ENCODE assay signal across 14 cellular contexts in the genomic region with DNA sequence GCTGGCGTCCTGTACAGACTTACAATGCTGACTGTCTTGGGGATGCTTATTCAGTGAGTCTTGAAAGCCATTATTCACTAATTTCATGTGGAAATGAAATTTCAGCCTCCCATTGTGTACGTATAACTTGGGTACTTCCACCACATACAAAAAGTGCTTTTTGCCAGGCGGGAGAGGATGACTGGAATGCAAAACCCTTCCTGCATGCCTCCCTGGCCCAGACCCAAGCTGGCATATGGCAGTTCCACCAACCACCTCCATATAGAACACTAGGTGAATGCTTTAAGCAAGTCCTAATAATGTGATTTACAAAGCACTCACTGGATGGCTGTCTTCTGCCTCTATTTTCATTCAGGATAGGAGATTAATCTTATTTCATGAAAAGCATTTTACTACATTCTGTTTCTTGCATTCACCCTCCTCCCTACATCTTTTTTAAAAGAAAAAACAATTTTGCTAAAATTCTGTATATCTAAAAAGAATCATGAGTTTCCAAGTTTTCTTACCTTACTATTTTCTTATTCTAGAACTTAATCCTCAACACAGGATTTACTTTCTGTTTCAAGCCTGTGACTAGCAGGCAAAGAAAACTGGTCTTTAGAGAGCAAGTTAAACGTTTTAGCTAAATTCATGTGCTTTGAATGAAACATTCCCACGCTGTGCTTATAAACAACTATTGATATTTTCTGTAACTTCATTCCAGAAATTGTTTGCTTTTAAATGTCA.
A peak's percentile ranks its signal among the peaks of the same experiment; 100 is the strongest.
DNase-seq lines count a peak whose midpoint lies in the region; ATAC-seq and TF ChIP-seq lines count a peak whose summit lies in the region.
"Had no signal": no experiment of that assay in that cellular context is flagged by ENCODE, and none has a peak within 500 bp of the region (broad histone marks: within the 10 kb centered on the region; RNA-seq: fewer than 3 reads in every experiment).

No MANE protein-coding gene starts in this region.

- no peak overlapping the region for H3K23ac ChIP-seq in mesenchymal stem cell (ENCODE audit: low read length in 2 of 2)

- H2BK15ac ChIP-seq in mesenchymal stem cell (ENCODE audit: low read depth, poor library complexity, severe bottlenecking): no peak overlapping the region

- peaks cover 2% of the 10 kb centered on the region for H3K4me1 ChIP-seq in mesenchymal stem cell (ENCODE audit: control insufficient read depth, insufficient read depth, low read depth, low read length)
- no peaks in the 10 kb centered on the region for H3K4me1 ChIP-seq in psoas muscle
- H3K4me1 ChIP-seq: ascending aorta had no signal

- peak overlapping the region; percentile 3 for H3K4me2 ChIP-seq in mesenchymal stem cell (ENCODE audit: low read length, poor library complexity, severe bottlenecking)

- no peak overlapping the region for H4K91ac ChIP-seq in mesenchymal stem cell (ENCODE audit: low read length)

- H2AFZ ChIP-seq in mesenchymal stem cell (ENCODE audit: low read depth, low read length): no peak overlapping the region

- no peak overlapping the region for H2BK5ac ChIP-seq in mesenchymal stem cell (ENCODE audit: low read depth, low read length, poor library complexity, severe bottlenecking)

- no peak for TF ChIP-seq CTCF in psoas muscle (IDR thresholded peaks at IDR 0.05)

- no peak overlapping the region for H2BK12ac ChIP-seq in mesenchymal stem cell (ENCODE audit: low read length in 2 of 2)

- no peak overlapping the region for H4K8ac ChIP-seq in mesenchymal stem cell (ENCODE audit: low read length)

- H3K9ac ChIP-seq in mesenchymal stem cell (ENCODE audit: low read length): peak overlapping the region; percentile 89

- H3K4ac ChIP-seq in mesenchymal stem cell (ENCODE audit: low read depth in 1 of 2, low read length in 2 of 2): no peak overlapping the region

- no peak overlapping the region for H2AK5ac ChIP-seq in mesenchymal stem cell (ENCODE audit: low read length, severe bottlenecking)

- H3K27ac ChIP-seq in mesenchymal stem cell (ENCODE audit: low read length, poor library complexity, severe bottlenecking) (no peak overlapping the region), psoas muscle (no peak overlapping the region)
- H3K27ac ChIP-seq: ascending aorta had no signal

- intact Hi-C loops in psoas muscle (cut with DNase I): no loop called here

- no peak overlapping the region for H3K14ac ChIP-seq in mesenchymal stem cell (ENCODE audit: low read length in 2 of 2)

- H3K36me3 ChIP-seq in mesenchymal stem cell (ENCODE audit: control insufficient read depth in 1 of 2, insufficient read depth in 2 of 2, low read depth in 1 of 2, low read length in 2 of 2) (no peaks in the 10 kb centered on the region), psoas muscle (ENCODE audit: insufficient read depth in 1 of 2, low read depth in 1 of 2) (no peaks in the 10 kb centered on the region)
- H3K36me3 ChIP-seq: ascending aorta had no signal

- H3K9me3 ChIP-seq in mesenchymal stem cell (ENCODE audit: control insufficient read depth, low read length) (no peaks in the 10 kb centered on the region), psoas muscle (no peaks in the 10 kb centered on the region)
- H3K9me3 ChIP-seq: ascending aorta had no signal

- ATAC-seq in GM19397 (IDR thresholded peaks at IDR 0.05; ENCODE audit: unreplicated experiment) (no peak), HG03442 (IDR thresholded peaks at IDR 0.05; ENCODE audit: unreplicated experiment) (no peak), GM21576 (IDR thresholded peaks at IDR 0.05; ENCODE audit: unreplicated experiment) (no peak), psoas muscle (no peak)
- ATAC-seq: activated T-helper 17 cell treated with anti-CD3 and anti-CD28 coated beads, Interleukin-2, amount 50 U/mL, for 72 hours; CD8-positive, alpha-beta T cell had no signal

- peaks cover 4% of the 10 kb centered on the region for H3K79me1 ChIP-seq in mesenchymal stem cell (replicated peaks; ENCODE audit: low read length, poor library complexity, severe bottlenecking)

- no peaks in the 10 kb centered on the region for H3K27me3 ChIP-seq in mesenchymal stem cell (ENCODE audit: control insufficient read depth in 1 of 2, insufficient read depth in 1 of 2, low read length in 2 of 2)
- H3K27me3 ChIP-seq in psoas muscle (ENCODE audit: insufficient read depth in 3 of 3, low read length in 2 of 3): no peaks in the 10 kb centered on the region
- H3K27me3 ChIP-seq: ascending aorta had no signal

- 89% methylated on average over 3 of the region's 5 CpGs for WGBS in mesenchymal stem cell
- 56 to 69% (median 60%) methylated on average over 5 of the region's 5 CpGs for WGBS in psoas muscle, 3 donors

- no peak overlapping the region for H3K18ac ChIP-seq in mesenchymal stem cell (ENCODE audit: low read depth in 1 of 2, low read length in 2 of 2)

- peak overlapping the region in 1 of 2 experiments; percentile 75 for H3K4me3 ChIP-seq in mesenchymal stem cell (ENCODE audit: insufficient read depth in 1 of 2, low read depth in 1 of 2, low read length in 2 of 2)
- H3K4me3 ChIP-seq in psoas muscle: no peak overlapping the region
- H3K4me3 ChIP-seq: ascending aorta had no signal

- DNase-seq in AG20443 (ENCODE audit: low spot score) (peak; percentile 21), LHCN-M2 (ENCODE audit: low read depth) (peak; percentile 8), cerebellum (ENCODE audit: low spot score) (peak; percentile 36), mesenchymal stem cell (peak; percentile 33), psoas muscle (no peak)
- DNase-seq: activated CD4-positive, alpha-beta T cell treated with anti-CD3 and anti-CD28 coated beads for 48 hours; CD8-positive, alpha-beta T cell; NCI-H2107; retina had no signal

- H2BK120ac ChIP-seq in mesenchymal stem cell (ENCODE audit: low read depth, low read length): no peak overlapping the region

Comparison
In these comparisons a context has a peak if more than half of its experiments do, and no peak if none do; other contexts are left out.
1. DNase-seq: peak in AG20443 (single experiment), LHCN-M2 (single experiment), cerebellum (single experiment) and mesenchymal stem cell (single experiment); none in psoas muscle (0 of 2).